ENCODE assay signal across 14 cellular contexts in genomic region chr10:5517546-5517945, GRCh38. TPM values are rescaled to one million over a fixed set of nuclear protein-coding genes. Genes with fewer than 3 reads are reported as not detected.
A peak's percentile ranks its signal among the peaks of the same experiment; 100 is the strongest.
DNase-seq lines count a peak whose midpoint lies in the region; ATAC-seq, FAIRE-seq and TF ChIP-seq lines count a peak whose summit lies in the region.
"Had no signal": no experiment of that assay in that cellular context is flagged by ENCODE, and none has a peak within 500 bp of the region (broad histone marks: within the 10 kb centered on the region; RNA-seq: fewer than 3 reads in every experiment).

No MANE protein-coding gene starts in this region.

- no peaks in the 10 kb centered on the region for H3K9me3 Mint-ChIP-seq in activated naive CD4-positive, alpha-beta T cell treated with anti-CD3 and anti-CD28 coated beads for 36 hours

- H3K4me3 ChIP-seq in A549: no peak overlapping the region
- no peak overlapping the region for H3K4me3 ChIP-seq in pancreas
- H3K4me3 ChIP-seq: BLaER1 had no signal

- ATAC-seq in A549 (no peak), left colon (peak; percentile 56), pancreas (no peak), HG03108 (IDR thresholded peaks at IDR 0.05; ENCODE audit: unreplicated experiment) (no peak)

- no peaks in the 10 kb centered on the region for H3K36me3 ChIP-seq in pancreas
- H3K36me3 ChIP-seq: BLaER1 had no signal

- intact Hi-C loops in left colon (cut with DNase I, micrococcal nuclease) (no loop called here), pancreas (cut with DNase I) (no loop called here)
- intact Hi-C loops in activated naive CD4-positive, alpha-beta T cell treated with anti-CD3 and anti-CD28 coated beads for 36 hours (cut with micrococcal nuclease): no loop called here

- TF ChIP-seq EP300 in A549 (IDR thresholded peaks at IDR 0.05): no peak

- peaks cover 9% of the 10 kb centered on the region; the same call in 1 of the 3 replicates for H3K9me3 ChIP-seq in A549
- H3K9me3 ChIP-seq in pancreas: no peaks in the 10 kb centered on the region
- H3K9me3 ChIP-seq: BLaER1 had no signal

- H3K27me3 Mint-ChIP-seq in activated naive CD4-positive, alpha-beta T cell treated with anti-CD3 and anti-CD28 coated beads for 36 hours (ENCODE audit: low read depth): no peaks in the 10 kb centered on the region

- FAIRE-seq in A549 (lab: Jason Lieb, UNC): no peak
- peak; percentile 78 for FAIRE-seq in pancreas (lab: Jason Lieb, UNC)
- FAIRE-seq: HTR-8/SVneo had no signal

- no peak overlapping the region for H3K27ac Mint-ChIP-seq in activated naive CD4-positive, alpha-beta T cell treated with anti-CD3 and anti-CD28 coated beads for 36 hours
- H3K27ac Mint-ChIP-seq: H9 had no signal

- H3K4me1 Mint-ChIP-seq in activated naive CD4-positive, alpha-beta T cell treated with anti-CD3 and anti-CD28 coated beads for 36 hours (ENCODE audit: low read depth): peaks cover 12% of the 10 kb centered on the region

- POLR2A ChIA-PET in A549 (lab: Yijun Ruan, JAX): no interaction called here

- H3K27me3 ChIP-seq in pancreas: no peaks in the 10 kb centered on the region
- H3K27me3 ChIP-seq: BLaER1 had no signal

- H3K4me2 ChIP-seq in A549: peak overlapping the region; percentile 57
- H3K4me2 ChIP-seq: BLaER1 had no signal

- DNase-seq in A549 (ENCODE audit: low read depth in 1 of 2, low spot score in 1 of 2) (no peak), left colon (no peak), pancreas (no peak), NCI-H226 (no peak)
- DNase-seq in activated naive CD4-positive, alpha-beta T cell treated with anti-CD3 and anti-CD28 coated beads for 36 hours: no peak
- DNase-seq in activated effector memory CD4-positive, alpha-beta T cell treated with Interleukin-2 at 50 U/mL for 16 hours: no peak
- DNase-seq: AML-193; CD8-positive, alpha-beta memory T cell; GOT3; H9 had no signal

- CTCF ChIA-PET in A549 (lab: Yijun Ruan, JAX): interaction anchor here (0.8 to 1.2 kb wide), 3 partner anchors 12 to 106 kb away, joined by 3 read pairs; no protein-coding TSS in a partner anchor
- CTCF ChIA-PET in activated naive CD4-positive, alpha-beta T cell treated with anti-CD3 and anti-CD28 coated beads for 36 hours (lab: Charles Lee): no interaction called here

- no peaks in the 10 kb centered on the region for H3K36me3 Mint-ChIP-seq in activated naive CD4-positive, alpha-beta T cell treated with anti-CD3 and anti-CD28 coated beads for 36 hours (ENCODE audit: low read depth)
- H3K36me3 Mint-ChIP-seq: CD8-positive, alpha-beta memory T cell had no signal

- H3K4me3 Mint-ChIP-seq in activated naive CD4-positive, alpha-beta T cell treated with anti-CD3 and anti-CD28 coated beads for 36 hours: no peak overlapping the region
- H3K4me3 Mint-ChIP-seq: CD8-positive, alpha-beta memory T cell; H9 had no signal

- WGBS in A549 (ENCODE audit: missing lambda C conversion rate): 75% methylated on average over 5 of the region's 5 CpGs
- 35 to 44% methylated on average over 5 of the region's 5 CpGs for WGBS in pancreas, 2 donors

- TF ChIP-seq CTCF in A549 (IDR thresholded peaks at IDR 0.05) (no peak), VCaP (conservative IDR thresholded peaks at IDR 0.05) (no peak), pancreas (IDR thresholded peaks at IDR 0.05) (no peak)

- no peak for TF ChIP-seq RAD21 in A549 (conservative IDR thresholded peaks at IDR 0.05 in 1 of 2, IDR thresholded peaks at IDR 0.05 in 1 of 2)

- TF ChIP-seq POLR2A in A549 (IDR thresholded peaks at IDR 0.05; ENCODE audit: low read length): no peak

- H3K27ac ChIP-seq in A549: no peak overlapping the region
- H3K27ac ChIP-seq in VCaP: peak overlapping the region; percentile 97
- H3K27ac ChIP-seq in pancreas: no peak overlapping the region
- H3K27ac ChIP-seq: BLaER1 had no signal

- H3K4me1 ChIP-seq in A549 (peaks cover 20% of the 10 kb centered on the region), pancreas (peaks cover 0 to 8% (median 5%) of the 10 kb centered on the region in 3 donors)
- H3K4me1 ChIP-seq: BLaER1 had no signal

TF ChIP-seq in A549, 52 proteins besides CTCF, POLR2A, EP300 and RAD21:
- no peak for TF ChIP-seq HEYL (CRISPR knock-in tag; IDR thresholded peaks at IDR 0.05)
- TF ChIP-seq KDM5A (IDR thresholded peaks at IDR 0.05): no peak
- no peak for TF ChIP-seq TFCP2L1 (CRISPR knock-in tag; IDR thresholded peaks at IDR 0.05)
- TF ChIP-seq, protein P1, sequence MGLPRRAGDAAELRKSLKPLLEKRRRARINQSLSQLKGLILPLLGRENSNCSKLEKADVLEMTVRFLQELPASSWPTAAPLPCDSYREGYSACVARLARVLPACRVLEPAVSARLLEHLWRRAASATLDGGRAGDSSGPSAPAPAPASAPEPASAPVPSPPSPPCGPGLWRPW (IDR thresholded peaks at IDR 0.05): no peak
- TF ChIP-seq HMGXB4 (CRISPR knock-in tag; IDR thresholded peaks at IDR 0.05; ENCODE audit: borderline replicate concordance): no peak
- no peak for TF ChIP-seq E2F6 (IDR thresholded peaks at IDR 0.05; ENCODE audit: borderline replicate concordance, low read depth)
- no peak for TF ChIP-seq RFX5 (IDR thresholded peaks at IDR 0.05)
TF ChIP-seq in A549: peak in this region for 0.

RNA-seq across cellular contexts. Expression of gene CALML3, which starts 7.2 kb away (rescaled TPM):
- polyA plus RNA-seq in A549 (2011; rRNA removed) (not detected in 2 replicates), A549 (2017; fragmentation: RNase III; extraction: RNeasy Plus Mini Kit Qiagen cat#74134 plus additional on column Dnase treatment) (not detected in 3 replicates), pancreas (under 1 TPM; 0.05 to 0.08 TPM)
- 0.01 TPM in 1 of 2 replicates, not detected in the other for polyA plus RNA-seq in A549 (2012; cell fraction: cytosol; rRNA removed)
- not detected in 2 replicates for polyA plus RNA-seq in A549 (2012; cell fraction: nucleus; rRNA removed)
- not detected in 2 replicates for polyA minus RNA-seq in A549 (2011; rRNA and poly(A)+ RNA removed)
- total RNA-seq in left colon (under 1 TPM; 0.08 to 0.09 TPM), pancreas (not detected)
- total RNA-seq in activated naive CD4-positive, alpha-beta T cell treated with anti-CD3 and anti-CD28 coated beads for 36 hours: not detected
- total RNA-seq: CD8-positive, alpha-beta memory T cell; H9 had no signal
- polyA plus RNA-seq: CD8-positive, alpha-beta memory T cell had no signal

RNA-seq across cellular contexts. Expression of gene CALML5, which starts 18.2 kb away (rescaled TPM):
- polyA plus RNA-seq in A549 (2011; rRNA removed): not detected in 2 replicates
- not detected in 2 replicates for polyA plus RNA-seq in A549 (2012; cell fraction: cytosol; rRNA removed)
- polyA plus RNA-seq in A549 (2012; cell fraction: nucleus; rRNA removed): not detected in 2 replicates
- not detected in 3 replicates for polyA plus RNA-seq in A549 (2017; fragmentation: RNase III; extraction: RNeasy Plus Mini Kit Qiagen cat#74134 plus additional on column Dnase treatment)
- polyA minus RNA-seq in A549 (2011; rRNA and poly(A)+ RNA removed): not detected in 2 replicates
- not detected for total RNA-seq in left colon
- not detected for total RNA-seq in pancreas
- not detected for polyA plus RNA-seq in pancreas
- total RNA-seq in activated naive CD4-positive, alpha-beta T cell treated with anti-CD3 and anti-CD28 coated beads for 36 hours: not detected
- total RNA-seq: CD8-positive, alpha-beta memory T cell; H9 had no signal
- polyA plus RNA-seq: CD8-positive, alpha-beta memory T cell had no signal
